ENCODE assay signal across 21 cellular contexts in the genomic region with DNA sequence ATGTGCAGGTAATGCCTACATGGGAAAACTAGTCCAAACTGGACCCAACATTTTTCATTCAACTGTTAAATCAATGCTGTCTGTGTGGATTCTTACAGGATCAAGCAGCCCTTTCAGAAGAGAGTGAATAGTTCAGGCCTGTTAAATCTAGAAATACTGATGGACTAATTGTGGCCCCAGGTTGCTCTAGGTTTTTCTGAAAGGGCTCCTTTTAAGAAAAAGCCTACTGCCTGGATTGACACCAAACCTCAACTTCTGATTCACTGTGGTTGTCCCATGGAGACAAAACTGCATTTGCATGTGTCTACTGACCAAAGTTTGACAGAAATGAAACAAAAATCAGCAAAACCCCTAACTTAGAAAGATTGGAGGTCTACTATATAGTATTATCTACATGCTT.
DNase-seq lines count a peak whose midpoint lies in the region; ATAC-seq, FAIRE-seq and TF ChIP-seq lines count a peak whose summit lies in the region.
"Had no signal": no experiment of that assay in that cellular context is flagged by ENCODE, and none has a peak within 500 bp of the region (broad histone marks: within the 10 kb centered on the region; RNA-seq: fewer than 3 reads in every experiment).

No MANE protein-coding gene starts in this region.

- FAIRE-seq in HepG2 (lab: Jason Lieb, UNC), result no peak
- FAIRE-seq: A549 had no signal

- intact Hi-C loops in HepG2 (cut with micrococcal nuclease; ENCODE audit: unreplicated experiment), result no loop called here

- DNase-seq in CD4-positive, CD25-positive, alpha-beta regulatory T cell, result no peak
- DNase-seq in GM23248, result peak; percentile 4
- peak; percentile 11 for DNase-seq in foreskin melanocyte
- DNase-seq in HepG2 (ENCODE audit: low spot score), result no peak
- no peak for DNase-seq in SHP77 (lab: John Stamatoyannopoulos, UW)
- no peak for DNase-seq in GM13976 (ENCODE audit: low spot score)
- DNase-seq: CD8-positive, alpha-beta T cell; DMS53; EL; NCI-H1417 treated with DMSO at 0.1 percent for 48 hours; NCI-H1930; NCI-H226; NCI-H524; NCI-H82; OCI-M1; RPMI8226; SIG-M5 had no signal

- H3K4me2 ChIP-seq in GM23248 (ENCODE audit: unreplicated experiment) (no peak overlapping the region), HepG2 (ENCODE audit: low read depth, low read length) (no peak overlapping the region)
- H3K4me2 ChIP-seq: A549, KMS-11 had no signal

- H3K27ac ChIP-seq in CD4-positive, CD25-positive, alpha-beta regulatory T cell (ENCODE audit: insufficient read depth, low read length, poor library complexity, severe bottlenecking), result no peak overlapping the region
- H3K27ac ChIP-seq in GM23248 (no peak overlapping the region), HepG2 (ENCODE audit: extremely low read length, insufficient read depth, low read length) (no peak overlapping the region)
- H3K27ac ChIP-seq: A549, KMS-11 had no signal

- TF ChIP-seq EP300 in HepG2 (IDR thresholded peaks at IDR 0.05; ENCODE audit: low read depth in 2 of 2, low read length in 2 of 2) (no peak), HepG2 (CRISPR knock-in tag; IDR thresholded peaks at IDR 0.05; ENCODE audit: borderline replicate concordance) (no peak)

- H3K79me2 ChIP-seq in GM23248 (ENCODE audit: insufficient read depth) (no peaks in the 10 kb centered on the region), HepG2 (ENCODE audit: insufficient read depth, low read length) (no peaks in the 10 kb centered on the region)

- no peak for TF ChIP-seq RAD21 in HepG2 (CRISPR knock-in tag; IDR thresholded peaks at IDR 0.05)

- H2AFZ ChIP-seq in GM23248 (no peak overlapping the region), HepG2 (ENCODE audit: low read length) (no peak overlapping the region)

- peaks cover 18% of the 10 kb centered on the region for H3K4me1 ChIP-seq in CD4-positive, CD25-positive, alpha-beta regulatory T cell (ENCODE audit: control insufficient read depth, insufficient read depth, low read length, poor library complexity, severe bottlenecking)
- 0 out of 2 replicates have a peak, but pooled peaks cover 5% of the 10 kb centered on the region for H3K4me1 ChIP-seq in GM23248 (ENCODE audit: insufficient read depth)
- H3K4me1 ChIP-seq in HepG2 (ENCODE audit: insufficient read depth, low read length), result no peaks in the 10 kb centered on the region

- ATAC-seq in CD4-positive, CD25-positive, alpha-beta regulatory T cell (ENCODE audit: low read depth in 2 of 2), result no peak
- peak; percentile 34 for ATAC-seq in activated T-helper 17 cell treated with anti-CD3 and anti-CD28 coated beads, Interleukin-2, amount 50 U/mL, for 72 hours (replicated peaks)
- no peak for ATAC-seq in HepG2
- ATAC-seq: A549; CD8-positive, alpha-beta T cell had no signal

- peaks cover 58% of the 10 kb centered on the region for H3K36me3 Mint-ChIP-seq in CD4-positive, CD25-positive, alpha-beta regulatory T cell
- peaks cover 59% of the 10 kb centered on the region for H3K36me3 Mint-ChIP-seq in activated T-helper 17 cell treated with anti-CD3 and anti-CD28 coated beads, Interleukin-2, amount 50 U/mL, for 72 hours (ENCODE audit: low read depth)

- H3K27me3 ChIP-seq in CD4-positive, CD25-positive, alpha-beta regulatory T cell (ENCODE audit: control insufficient read depth, insufficient read depth, low read length), result no peaks in the 10 kb centered on the region
- H3K27me3 ChIP-seq in GM23248 (replicated peaks; ENCODE audit: insufficient read depth), result no peaks in the 10 kb centered on the region
- no peaks in the 10 kb centered on the region for H3K27me3 ChIP-seq in HepG2 (ENCODE audit: control insufficient read depth in 1 of 2, insufficient read depth in 2 of 2, low read length in 2 of 2)

- in situ Hi-C loops in GM23248 (cut with MboI) (no loop called here), HepG2 (cut with HindIII; ENCODE audit: extremely low pct_ligation_motif_present, low pct_unique_long_range_greater_than_20kb) (no loop called here), GM13976 (cut with MboI; ENCODE audit: low sequenced_read_pairs, unreplicated experiment) (no loop called here)

- no peaks in the 10 kb centered on the region for H3K9me2 ChIP-seq in GM23248 (ENCODE audit: insufficient read depth)

- TF ChIP-seq CTCF in HepG2 (CRISPR knock-in tag; IDR thresholded peaks at IDR 0.05) (no peak), GM13976 (IDR thresholded peaks at IDR 0.05; ENCODE audit: borderline replicate concordance, control extremely low read depth, extremely low read depth, insufficient read depth, missing control alignments) (no peak)

- no peaks in the 10 kb centered on the region for H3F3A ChIP-seq in GM23248 (ENCODE audit: insufficient read depth)

- no peak overlapping the region for H3K4me3 ChIP-seq in CD4-positive, CD25-positive, alpha-beta regulatory T cell (ENCODE audit: low read depth, low read length)
- no peak overlapping the region for H3K4me3 ChIP-seq in GM23248
- no peak overlapping the region for H3K4me3 ChIP-seq in HepG2 (replicated peaks in 1 of 3; ENCODE audit: insufficient read depth in 1 of 3, low read depth in 2 of 3, low read length in 3 of 3)
- H3K4me3 ChIP-seq: A549, HAP-1 had no signal

- no peaks in the 10 kb centered on the region for H3K9me3 Mint-ChIP-seq in CD4-positive, CD25-positive, alpha-beta regulatory T cell
- H3K9me3 Mint-ChIP-seq in activated T-helper 17 cell treated with anti-CD3 and anti-CD28 coated beads, Interleukin-2, amount 50 U/mL, for 72 hours, result no peaks in the 10 kb centered on the region
- H3K9me3 Mint-ChIP-seq: CD8-positive, alpha-beta T cell had no signal

- POLR2A ChIA-PET in HepG2 (lab: Yijun Ruan, JAX), result no interaction called here

- H3K4me3 Mint-ChIP-seq in CD4-positive, CD25-positive, alpha-beta regulatory T cell, result no peak overlapping the region
- H3K4me3 Mint-ChIP-seq in activated T-helper 17 cell treated with anti-CD3 and anti-CD28 coated beads, Interleukin-2, amount 50 U/mL, for 72 hours, result no peak overlapping the region
- H3K4me3 Mint-ChIP-seq: CD8-positive, alpha-beta T cell had no signal

- H3K9ac ChIP-seq in GM23248 (no peak overlapping the region), HepG2 (ENCODE audit: insufficient read depth, low read depth, low read length) (no peak overlapping the region)
- H3K9ac ChIP-seq: KMS-11 had no signal

- H3K27ac Mint-ChIP-seq in CD4-positive, CD25-positive, alpha-beta regulatory T cell, result peak overlapping the region in 2 of 3 donors; percentile 35 to 53
- peak overlapping the region; percentile 25 for H3K27ac Mint-ChIP-seq in activated T-helper 17 cell treated with anti-CD3 and anti-CD28 coated beads, Interleukin-2, amount 50 U/mL, for 72 hours

- BruUV-seq in HepG2 (replicated peaks; lab: Mats Ljungman, UMichigan), result no TSS peak

- no peaks in the 10 kb centered on the region for H4K20me1 ChIP-seq in GM23248 (ENCODE audit: insufficient read depth)
- H4K20me1 ChIP-seq in HepG2 (ENCODE audit: insufficient read depth, low read length), result no peaks in the 10 kb centered on the region

- peaks cover 34% of the 10 kb centered on the region for H3K36me3 ChIP-seq in CD4-positive, CD25-positive, alpha-beta regulatory T cell (ENCODE audit: control insufficient read depth, insufficient read depth, low read length)
- H3K36me3 ChIP-seq in GM23248 (ENCODE audit: low read depth) (peaks cover 24% of the 10 kb centered on the region; the same call in 1 of the 2 replicates), HepG2 (replicated peaks in 1 of 2; ENCODE audit: control insufficient read depth in 1 of 2, insufficient read depth in 2 of 2, low read length in 2 of 2) (no peaks in the 10 kb centered on the region)
- H3K36me3 ChIP-seq: HAP-1 had no signal

- H3K9me3 ChIP-seq in CD4-positive, CD25-positive, alpha-beta regulatory T cell (ENCODE audit: control insufficient read depth in 2 of 2, low read length in 2 of 2), result no peaks in the 10 kb centered on the region
- H3K9me3 ChIP-seq in GM23248 (ENCODE audit: low read depth) (no peaks in the 10 kb centered on the region), HepG2 (ENCODE audit: low read length) (no peaks in the 10 kb centered on the region)
- H3K9me3 ChIP-seq: A549, HAP-1 had no signal

- CTCF ChIA-PET in HepG2 (lab: Yijun Ruan, JAX; ENCODE audit: low intra/inter-chr PET ratio, low total read pairs), result no interaction called here

- TF ChIP-seq POLR2A in HepG2 (IDR thresholded peaks at IDR 0.05; ENCODE audit: insufficient read depth in 1 of 2, low read depth in 2 of 2, low read length in 2 of 2), result no peak

- H3K4me1 Mint-ChIP-seq in CD4-positive, CD25-positive, alpha-beta regulatory T cell, result peaks cover 14 to 36% (median 17%) of the 10 kb centered on the region in 4 donors
- H3K4me1 Mint-ChIP-seq in activated T-helper 17 cell treated with anti-CD3 and anti-CD28 coated beads, Interleukin-2, amount 50 U/mL, for 72 hours, result peaks cover 7% of the 10 kb centered on the region

- H3K27me3 Mint-ChIP-seq in CD4-positive, CD25-positive, alpha-beta regulatory T cell, result no peaks in the 10 kb centered on the region
- no peaks in the 10 kb centered on the region for H3K27me3 Mint-ChIP-seq in activated T-helper 17 cell treated with anti-CD3 and anti-CD28 coated beads, Interleukin-2, amount 50 U/mL, for 72 hours

TF ChIP-seq in HepG2, 621 proteins besides CTCF, POLR2A, EP300 and RAD21:
- no peak for TF ChIP-seq ZNF264 (CRISPR knock-in tag; IDR thresholded peaks at IDR 0.05)
- TF ChIP-seq ZNF816 (CRISPR knock-in tag; IDR thresholded peaks at IDR 0.05; ENCODE audit: borderline replicate concordance), result no peak
- TF ChIP-seq NFE2L1 (CRISPR knock-in tag; IDR thresholded peaks at IDR 0.05; ENCODE audit: borderline replicate concordance), result no peak
- TF ChIP-seq ZNF138 (CRISPR knock-in tag; IDR thresholded peaks at IDR 0.05; ENCODE audit: low read depth), result no peak
- TF ChIP-seq ZSCAN5A (CRISPR knock-in tag; IDR thresholded peaks at IDR 0.05; ENCODE audit: borderline replicate concordance), result no peak
- TF ChIP-seq TOPORS (CRISPR knock-in tag; IDR thresholded peaks at IDR 0.05), result no peak
- no peak for TF ChIP-seq SMAD1 (CRISPR knock-in tag; IDR thresholded peaks at IDR 0.05; ENCODE audit: borderline replicate concordance, low read depth)
TF ChIP-seq in HepG2: peak in this region for 0.

Comparison
In these comparisons a context has a peak if more than half of its experiments do, and no peak if none do; other contexts are left out.
1. DNase-seq: peak in GM23248 (single experiment) and foreskin melanocyte (single experiment); none in CD4-positive, CD25-positive, alpha-beta regulatory T cell (0 of 3), HepG2 (single experiment), SHP77 (0 of 2) and GM13976 (single experiment).